In the genomic region with DNA sequence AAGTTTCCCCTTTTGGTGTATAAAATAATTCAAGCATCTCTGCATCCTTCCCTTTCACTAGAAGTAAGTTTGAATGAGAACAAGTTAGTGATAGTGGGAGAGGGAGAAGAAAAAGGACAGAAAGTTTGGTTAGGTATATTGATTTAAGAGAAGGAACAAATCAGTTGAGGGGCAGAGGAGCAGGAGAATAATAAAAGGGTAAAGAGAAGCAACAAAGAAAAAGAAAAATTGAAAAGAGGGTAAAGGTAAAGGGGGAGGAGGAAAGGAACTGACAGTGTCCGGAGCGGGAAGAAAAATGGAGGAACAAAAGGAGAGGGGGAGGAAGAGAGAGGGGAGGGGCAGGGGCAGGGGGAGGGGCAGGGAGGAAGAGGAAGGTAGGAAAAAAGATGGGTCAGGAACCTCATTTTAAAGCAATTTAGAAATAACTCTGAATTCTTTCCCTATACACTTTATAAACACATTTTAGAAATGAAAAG, we compare ENCODE assay signal across 1 cellular context.
TF ChIP-seq lines count a peak whose summit lies in the region.

No MANE protein-coding gene starts in this region.

TF ChIP-seq in GM23338, 12 proteins besides CTCF, POLR2A, EP300 and RAD21 (continued from another document):
- TF ChIP-seq REST (IDR thresholded peaks at IDR 0.05; ENCODE audit: unreplicated experiment) (no peak), ZNF462 (CRISPR knock-in tag; IDR thresholded peaks at IDR 0.05) (no peak), POLR2AphosphoS5 (IDR thresholded peaks at IDR 0.05; ENCODE audit: low read depth) (no peak), CREB1 (CRISPR knock-in tag; IDR thresholded peaks at IDR 0.05; ENCODE audit: low read depth) (no peak), EZH2 (IDR thresholded peaks at IDR 0.05; ENCODE audit: low read depth, unreplicated experiment) (no peak)
